9 cellular contexts compared by ENCODE assay signal in genomic region chr10:93462881-93463280, GRCh38. TPM values are rescaled to one million over a fixed set of nuclear protein-coding genes. Genes with fewer than 3 reads are reported as not detected.
DNase-seq lines count a peak whose midpoint lies in the region; ATAC-seq, FAIRE-seq and TF ChIP-seq lines count a peak whose summit lies in the region.
"Had no signal": no experiment of that assay in that cellular context is flagged by ENCODE, and none has a peak within 500 bp of the region (broad histone marks: within the 10 kb centered on the region; RNA-seq: fewer than 3 reads in every experiment).

No MANE protein-coding gene starts in this region.

- H3K9me3 ChIP-seq in duodenal mucosa (ENCODE audit: control insufficient read depth in 1 of 2, low read length in 2 of 2) (no peaks in the 10 kb centered on the region), spleen (no peaks in the 10 kb centered on the region)

- H3K27ac ChIP-seq in RWPE1 (peak overlapping the region; percentile 99), duodenal mucosa (ENCODE audit: low read depth, low read length) (peak overlapping the region; percentile 59), spleen (peak overlapping the region in 6 of 8 donors; percentile 13 to 76 (median 56))

- intact Hi-C loops in spleen (cut with DNase I; ENCODE audit: low total_unique reads) = no loop called here

- no peak overlapping the region for H3K9ac ChIP-seq in duodenal mucosa (ENCODE audit: low read depth in 1 of 2, low read length in 2 of 2)

- no peak overlapping the region for H3K4me3 ChIP-seq in duodenal mucosa (ENCODE audit: low read depth in 1 of 2, low read length in 2 of 2)
- no peak overlapping the region for H3K4me3 ChIP-seq in spleen

- no peak for TF ChIP-seq POLR2A in H54 (IDR thresholded peaks at IDR 0.05; ENCODE audit: low read depth, low read length)
- no peak for TF ChIP-seq POLR2A in spleen (IDR thresholded peaks at IDR 0.05)

- POLR2A ChIA-PET in RWPE1 (lab: Yijun Ruan, JAX; ENCODE audit: low non-redundant PET) = interaction anchor here (0.7 kb wide), 2 partner anchors 69 to 847 kb away, joined by 3 to 4 read pairs; no protein-coding TSS in a partner anchor

- no peak for DNase-seq in H54 (ENCODE audit: insufficient read length, low spot score)
- DNase-seq in RWPE1 (ENCODE audit: low spot score) = peak; percentile 61
- DNase-seq in spleen = no peak
- DNase-seq in DMS 273 (lab: John Stamatoyannopoulos, UW; ENCODE audit: unreplicated experiment) = no peak
- DNase-seq in ecto neural progenitor cell (ENCODE audit: low spot score) = no peak
- DNase-seq: NCI-H446 treated with DMSO at 0.1 percent for 48 hours had no signal

- peaks cover 43 to 51% of the 10 kb centered on the region in 2 donors for H3K4me1 ChIP-seq in duodenal mucosa (ENCODE audit: control insufficient read depth in 1 of 2, insufficient read depth in 2 of 2, low read length in 2 of 2)
- peaks cover 0 to 61% (median 28%) of the 10 kb centered on the region in 6 donors for H3K4me1 ChIP-seq in spleen

- FAIRE-seq in H54 (lab: Jason Lieb, UNC) = peak; percentile 71

- 15 to 39% (median 23%) methylated on average over 9 of the region's 9 CpGs for WGBS in spleen, 5 donors

- no peak for TF ChIP-seq CTCF in RWPE1 (conservative IDR thresholded peaks at IDR 0.05; ENCODE audit: low read depth)
- no peak for TF ChIP-seq CTCF in spleen (IDR thresholded peaks at IDR 0.05 in 8 of 11, conservative IDR thresholded peaks at IDR 0.05 in 3 of 11)

- no peaks in the 10 kb centered on the region for H3K36me3 ChIP-seq in duodenal mucosa (ENCODE audit: control insufficient read depth in 1 of 2, insufficient read depth in 2 of 2, low read length in 2 of 2)
- H3K36me3 ChIP-seq in spleen = no peaks in the 10 kb centered on the region

- CTCF ChIA-PET in RWPE1 (lab: Yijun Ruan, JAX) = interaction anchor here (0.7 to 0.8 kb wide), 3 partner anchors 10 to 21 kb away, joined by 3 to 7 read pairs (median 4); partner anchors contain the start of gene MYOF

- H3K27me3 ChIP-seq in duodenal mucosa (ENCODE audit: control insufficient read depth in 1 of 2, insufficient read depth in 2 of 2, low read length in 2 of 2) = no peaks in the 10 kb centered on the region
- H3K27me3 ChIP-seq in spleen (replicated peaks in 1 of 7) = no peaks in the 10 kb centered on the region

- no peak for ATAC-seq in HG03159 (IDR thresholded peaks at IDR 0.05; ENCODE audit: unreplicated experiment)
- ATAC-seq in GM21529 (IDR thresholded peaks at IDR 0.05; ENCODE audit: unreplicated experiment) = no peak

RNA-seq across cellular contexts. Expression of gene MYOF, which starts 19.3 kb away (rescaled TPM):
- total RNA-seq in spleen = 10 to 100 TPM; 15.1 to 50.8 (median 26.8) TPM
- polyA plus RNA-seq in spleen = 1 to 10 TPM; 1.5 to 6.0 (median 3.0) TPM

RNA-seq across cellular contexts. Expression of gene CEP55, which starts 33.5 kb away (rescaled TPM):
- total RNA-seq in spleen = 1 to 10 TPM in 6 of 7 donors, under 1 TPM in 1; 0.95 to 6.6 (median 2.8) TPM
- polyA plus RNA-seq in spleen = 1 to 10 TPM; 1.0 to 6.1 (median 4.2) TPM
